ENCODE assay signal across 8 cellular contexts in the genomic region with DNA sequence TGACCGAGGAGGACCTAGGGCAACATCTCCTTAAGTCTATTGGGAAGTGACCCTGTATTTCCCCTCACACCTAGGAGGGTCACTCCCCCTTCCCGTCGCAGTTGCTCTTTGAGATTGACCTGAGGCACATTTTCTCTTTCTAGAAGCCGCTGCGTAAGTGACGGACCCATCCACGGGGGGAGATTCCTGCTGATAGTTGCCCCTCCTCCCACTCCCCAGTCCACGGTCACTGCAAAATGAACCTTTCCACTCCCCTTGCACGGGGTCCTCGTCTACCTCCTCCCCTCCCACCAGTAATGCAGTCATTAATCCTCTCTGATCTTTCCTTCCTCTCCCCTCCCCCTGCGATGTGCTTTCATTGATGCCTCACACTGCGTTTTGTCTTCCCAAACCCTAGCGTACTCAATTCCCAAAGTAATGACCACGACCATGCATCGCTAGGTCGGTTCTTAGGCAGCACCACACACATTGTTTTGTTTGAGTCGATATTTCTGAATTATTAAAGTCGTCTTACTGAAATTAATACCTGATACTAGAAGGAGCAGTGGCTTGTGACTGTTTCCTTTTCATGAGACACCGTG. TPM values are rescaled to one million over a fixed set of nuclear protein-coding genes. Genes with fewer than 3 reads are reported as not detected.
DNase-seq lines count a peak whose midpoint lies in the region; ATAC-seq, FAIRE-seq and TF ChIP-seq lines count a peak whose summit lies in the region.

No MANE protein-coding gene starts in this region.

- H3K4me1 Mint-ChIP-seq in activated CD4-positive, alpha-beta T cell treated with anti-CD3 and anti-CD28 coated beads, Interleukin-2, amount 10 ng/mL, durations not matched to agents 24 days and 14 days = peaks cover 31% of the 10 kb centered on the region
- H3K4me1 Mint-ChIP-seq in mesothelial cell of epicardium = peaks cover 39% of the 10 kb centered on the region
- peaks cover 37% of the 10 kb centered on the region for H3K4me1 Mint-ChIP-seq in stimulated activated naive CD8-positive, alpha-beta T cell treated with anti-CD3 and anti-CD28 coated beads, Interleukin-15, amount 100 ng/mL, for 72 hours

- H3K4me1 ChIP-seq in endothelial cell of umbilical vein (ENCODE audit: control insufficient read depth, extremely low read depth, insufficient read depth, low read length) = peaks cover 29% of the 10 kb centered on the region

- H2AFZ ChIP-seq in endothelial cell of umbilical vein (ENCODE audit: low read depth, low read length) = peak overlapping the region; percentile 70

- dilution Hi-C loops in endothelial cell of umbilical vein (cut with MboI; ENCODE audit: extremely low pct_ligation_motif_present, low sequenced_read_pairs) = no loop called here

- peak overlapping the region; percentile 93 for H3K27ac Mint-ChIP-seq in activated CD4-positive, alpha-beta T cell treated with anti-CD3 and anti-CD28 coated beads, Interleukin-2, amount 10 ng/mL, durations not matched to agents 24 days and 14 days
- H3K27ac Mint-ChIP-seq in mesothelial cell of epicardium = peak overlapping the region; percentile 97
- H3K27ac Mint-ChIP-seq in stimulated activated naive CD8-positive, alpha-beta T cell treated with anti-CD3 and anti-CD28 coated beads, Interleukin-15, amount 100 ng/mL, for 72 hours = peak overlapping the region; percentile 77 to 98

- peaks cover 16% of the 10 kb centered on the region for H3K27me3 Mint-ChIP-seq in activated CD4-positive, alpha-beta T cell treated with anti-CD3 and anti-CD28 coated beads, Interleukin-2, amount 10 ng/mL, durations not matched to agents 24 days and 14 days
- no peaks in the 10 kb centered on the region for H3K27me3 Mint-ChIP-seq in mesothelial cell of epicardium (ENCODE audit: low read depth)
- peaks cover 19% of the 10 kb centered on the region for H3K27me3 Mint-ChIP-seq in stimulated activated naive CD8-positive, alpha-beta T cell treated with anti-CD3 and anti-CD28 coated beads, Interleukin-15, amount 100 ng/mL, for 72 hours

- POLR2A ChIA-PET in endothelial cell of umbilical vein (lab: Charles Lee) = interaction anchor here (0.6 to 1.4 kb wide), 2 partner anchors 15 to 82 kb away, joined by 3 to 10 read pairs; partner anchors contain the start of gene C2CD5

- peaks cover 7% of the 10 kb centered on the region for H4K20me1 ChIP-seq in endothelial cell of umbilical vein (replicated peaks; ENCODE audit: control insufficient read depth, extremely low read depth, insufficient read depth, low read length)

- H3K9me3 ChIP-seq in endothelial cell of umbilical vein (replicated peaks; ENCODE audit: control insufficient read depth, insufficient read depth, low read length) = no peaks in the 10 kb centered on the region

- H3K4me2 ChIP-seq in endothelial cell of umbilical vein (ENCODE audit: insufficient read depth, low read length) = peak overlapping the region; percentile 95

- peak overlapping the region; percentile 97 for H3K4me3 Mint-ChIP-seq in activated CD4-positive, alpha-beta T cell treated with anti-CD3 and anti-CD28 coated beads, Interleukin-2, amount 10 ng/mL, durations not matched to agents 24 days and 14 days
- H3K4me3 Mint-ChIP-seq in mesothelial cell of epicardium = peak overlapping the region; percentile 81
- H3K4me3 Mint-ChIP-seq in stimulated activated naive CD8-positive, alpha-beta T cell treated with anti-CD3 and anti-CD28 coated beads, Interleukin-15, amount 100 ng/mL, for 72 hours = peak overlapping the region; percentile 97 to 99

- ATAC-seq in HG02759 (IDR thresholded peaks at IDR 0.05; ENCODE audit: unreplicated experiment) = peak; percentile 36
- peak; percentile 39 for ATAC-seq in stimulated activated naive CD8-positive, alpha-beta T cell treated with anti-CD3 and anti-CD28 coated beads, Interleukin-15, amount 100 ng/mL, for 72 hours

- H3K4me3 ChIP-seq in endothelial cell of umbilical vein (replicated peaks in 1 of 3; ENCODE audit: insufficient read depth in 1 of 3, low read depth in 1 of 3, low read length in 3 of 3) = peak overlapping the region; percentile 81 to 96 (median 92)

- peaks cover 3% of the 10 kb centered on the region for H3K9me3 Mint-ChIP-seq in activated CD4-positive, alpha-beta T cell treated with anti-CD3 and anti-CD28 coated beads, Interleukin-2, amount 10 ng/mL, durations not matched to agents 24 days and 14 days
- no peaks in the 10 kb centered on the region for H3K9me3 Mint-ChIP-seq in mesothelial cell of epicardium
- H3K9me3 Mint-ChIP-seq in stimulated activated naive CD8-positive, alpha-beta T cell treated with anti-CD3 and anti-CD28 coated beads, Interleukin-15, amount 100 ng/mL, for 72 hours = no peaks in the 10 kb centered on the region

- H3K9me1 ChIP-seq in endothelial cell of umbilical vein (replicated peaks; ENCODE audit: control insufficient read depth, extremely low read depth, insufficient read depth, low read length) = no peaks in the 10 kb centered on the region

- peak; percentile 43 for FAIRE-seq in endothelial cell of umbilical vein (lab: Jason Lieb, UNC)

- intact Hi-C loops in activated CD4-positive, alpha-beta T cell treated with anti-CD3 and anti-CD28 coated beads, Interleukin-2, amount 10 ng/mL, durations not matched to agents 24 days and 14 days (cut with micrococcal nuclease) = loop anchor here (1.0 to 5.0 kb wide), 4 partner anchors 37 to 578 kb away; partner anchors contain the start of genes C2CD5 and CMAS
- intact Hi-C loops in endothelial cell of umbilical vein (cut with micrococcal nuclease) = loop anchor here (1.0 to 10.0 kb wide), 5 partner anchors 81 to 581 kb away; partner anchors contain the start of genes C2CD5 and CMAS

- H3K27ac ChIP-seq in endothelial cell of umbilical vein (ENCODE audit: insufficient read depth, low read depth, low read length) = peak overlapping the region; percentile 72

- no TSS peak for BruUV-seq in endothelial cell of umbilical vein (replicated peaks; lab: Mats Ljungman, UMichigan)

- peaks cover 56% of the 10 kb centered on the region for H3K79me2 ChIP-seq in endothelial cell of umbilical vein (ENCODE audit: control insufficient read depth, insufficient read depth, low read length)

- CTCF ChIA-PET in endothelial cell of umbilical vein (lab: Charles Lee) = interaction anchor here (1.0 to 1.5 kb wide), 4 partner anchors 59 to 166 kb away, joined by 3 to 12 read pairs (median 6); partner anchors contain the start of gene C2CD5

- no peaks in the 10 kb centered on the region for H3K36me3 ChIP-seq in endothelial cell of umbilical vein (ENCODE audit: control insufficient read depth in 2 of 2, extremely low read depth in 1 of 2, insufficient read depth in 2 of 2, low read length in 2 of 2)

- TF ChIP-seq CTCF in endothelial cell of umbilical vein (IDR thresholded peaks at IDR 0.05; ENCODE audit: extremely low read depth in 1 of 2, insufficient read depth in 1 of 2, low read depth in 1 of 2, low read length in 2 of 2) (no peak), mesothelial cell of epicardium (IDR thresholded peaks at IDR 0.05; ENCODE audit: unreplicated experiment) (no peak)

- H3K9ac ChIP-seq in endothelial cell of umbilical vein (replicated peaks; ENCODE audit: extremely low read depth, insufficient read depth, low read length) = peak overlapping the region; percentile 91

- DNase-seq in activated T-cell treated with anti-CD3 and anti-CD28 coated beads for 1 hour (ENCODE audit: low read depth) = peak; percentile 1
- no peak for DNase-seq in activated T-cell treated with anti-CD3 and anti-CD28 coated beads, Interleukin-2, amount 50 U/mL, for 1 hour
- DNase-seq in NCI-H1105 (lab: John Stamatoyannopoulos, UW) = peak; percentile 38
- DNase-seq in activated CD4-positive, alpha-beta T cell treated with anti-CD3 and anti-CD28 coated beads, Interleukin-2, amount 10 ng/mL, durations not matched to agents 24 days and 14 days = peak; percentile 78
- DNase-seq in endothelial cell of umbilical vein (ENCODE audit: low read depth, low spot score) = peak; percentile 67
- peak in 1 of 2 experiments; percentile 42 for DNase-seq in mesothelial cell of epicardium (ENCODE audit: low spot score in 2 of 2, unreplicated experiment in 2 of 2)
- DNase-seq in stimulated activated naive CD8-positive, alpha-beta T cell treated with anti-CD3 and anti-CD28 coated beads, Interleukin-15, amount 100 ng/mL, for 72 hours = peak; percentile 24 to 34

- no peak for TF ChIP-seq POLR2A in endothelial cell of umbilical vein (IDR thresholded peaks at IDR 0.05; ENCODE audit: low read depth, low read length)

- H3K36me3 Mint-ChIP-seq in activated CD4-positive, alpha-beta T cell treated with anti-CD3 and anti-CD28 coated beads, Interleukin-2, amount 10 ng/mL, durations not matched to agents 24 days and 14 days (ENCODE audit: low read depth) = peaks cover 16% of the 10 kb centered on the region
- peaks cover under 1% of the 10 kb centered on the region for H3K36me3 Mint-ChIP-seq in mesothelial cell of epicardium

- H3K27me3 ChIP-seq in endothelial cell of umbilical vein (ENCODE audit: control insufficient read depth in 2 of 2, insufficient read depth in 2 of 2, low read length in 2 of 2) = peaks cover 0 to 2% of the 10 kb centered on the region in 2 experiments

TF ChIP-seq in endothelial cell of umbilical vein, 7 proteins besides CTCF, POLR2A, EP300 and RAD21 (continues in another document):
- TF ChIP-seq MAX (IDR thresholded peaks at IDR 0.05; ENCODE audit: insufficient read depth, insufficient read length) (no peak), MYC (IDR thresholded peaks at IDR 0.05; ENCODE audit: low read depth, low read length) (no peak), JUN (IDR thresholded peaks at IDR 0.05; ENCODE audit: borderline replicate concordance, insufficient read depth, insufficient read length, low read depth) (no peak), EZH2 (IDR thresholded peaks at IDR 0.05; ENCODE audit: borderline replicate concordance, low read depth, low read length, severe bottlenecking) (no peak), FOS (IDR thresholded peaks at IDR 0.05; ENCODE audit: borderline replicate concordance, insufficient read depth, low read length) (no peak), GATA2 (IDR thresholded peaks at IDR 0.05; ENCODE audit: insufficient read depth, insufficient read length, low read depth, low read length) (no peak)

RNA-seq across cellular contexts. Expression of gene ETNK1, which starts 0.8 kb away (rescaled TPM):
- total RNA-seq in activated CD4-positive, alpha-beta T cell treated with anti-CD3 and anti-CD28 coated beads, Interleukin-2, amount 10 ng/mL, durations not matched to agents 24 days and 14 days = 94.5 and 102 TPM in 2 replicates
- total RNA-seq in endothelial cell of umbilical vein (63.8 and 68.4 TPM in 2 replicates), mesothelial cell of epicardium (99.4 to 106 TPM (median 105 TPM) in 3 replicates)
- polyA plus RNA-seq in endothelial cell of umbilical vein = 11.4 and 14.3 TPM in 2 replicates
- 7.8 and 11.4 TPM in 2 replicates for polyA plus RNA-seq in endothelial cell of umbilical vein (2011; cell fraction: cytosol; rRNA removed)
- polyA plus RNA-seq in endothelial cell of umbilical vein (2011; cell fraction: nucleus; rRNA removed) = 46.8 and 61.0 TPM in 2 replicates
- polyA plus RNA-seq in endothelial cell of umbilical vein (2012) = 30.2 and 37.9 TPM in 2 replicates
- 70.6 and 99.8 TPM in 2 replicates for polyA minus RNA-seq in endothelial cell of umbilical vein
- polyA minus RNA-seq in endothelial cell of umbilical vein (2011; cell fraction: cytosol; rRNA and poly(A)+ RNA removed) = 38.4 TPM
- polyA minus RNA-seq in endothelial cell of umbilical vein (2011; cell fraction: nucleus; rRNA and poly(A)+ RNA removed) = 222 and 256 TPM in 2 replicates
